ENCODE assay signal across 1 cellular context in genomic region chr16:69396187-69397061, GRCh38.
TF ChIP-seq lines count a peak whose summit lies in the region.

No MANE protein-coding gene starts in this region.

TF ChIP-seq in GM12878, 131 proteins besides CTCF, POLR2A, EP300 and RAD21 (continued from another document and continues in another):
- TF ChIP-seq, protein P1, sequence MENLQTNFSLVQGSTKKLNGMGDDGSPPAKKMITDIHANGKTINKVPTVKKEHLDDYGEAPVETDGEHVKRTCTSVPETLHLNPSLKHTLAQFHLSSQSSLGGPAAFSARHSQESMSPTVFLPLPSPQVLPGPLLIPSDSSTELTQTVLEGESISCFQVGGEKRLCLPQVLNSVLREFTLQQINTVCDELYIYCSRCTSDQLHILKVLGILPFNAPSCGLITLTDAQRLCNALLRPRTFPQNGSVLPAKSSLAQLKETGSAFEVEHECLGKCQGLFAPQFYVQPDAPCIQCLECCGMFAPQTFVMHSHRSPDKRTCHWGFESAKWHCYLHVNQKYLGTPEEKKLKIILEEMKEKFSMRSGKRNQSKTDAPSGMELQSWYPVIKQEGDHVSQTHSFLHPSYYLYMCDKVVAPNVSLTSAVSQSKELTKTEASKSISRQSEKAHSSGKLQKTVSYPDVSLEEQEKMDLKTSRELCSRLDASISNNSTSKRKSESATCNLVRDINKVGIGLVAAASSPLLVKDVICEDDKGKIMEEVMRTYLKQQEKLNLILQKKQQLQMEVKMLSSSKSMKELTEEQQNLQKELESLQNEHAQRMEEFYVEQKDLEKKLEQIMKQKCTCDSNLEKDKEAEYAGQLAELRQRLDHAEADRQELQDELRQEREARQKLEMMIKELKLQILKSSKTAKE (IDR thresholded peaks at IDR 0.05; ENCODE audit: low read depth, poor library complexity, severe bottlenecking): peak; percentile 38
- TF ChIP-seq, protein P2, sequence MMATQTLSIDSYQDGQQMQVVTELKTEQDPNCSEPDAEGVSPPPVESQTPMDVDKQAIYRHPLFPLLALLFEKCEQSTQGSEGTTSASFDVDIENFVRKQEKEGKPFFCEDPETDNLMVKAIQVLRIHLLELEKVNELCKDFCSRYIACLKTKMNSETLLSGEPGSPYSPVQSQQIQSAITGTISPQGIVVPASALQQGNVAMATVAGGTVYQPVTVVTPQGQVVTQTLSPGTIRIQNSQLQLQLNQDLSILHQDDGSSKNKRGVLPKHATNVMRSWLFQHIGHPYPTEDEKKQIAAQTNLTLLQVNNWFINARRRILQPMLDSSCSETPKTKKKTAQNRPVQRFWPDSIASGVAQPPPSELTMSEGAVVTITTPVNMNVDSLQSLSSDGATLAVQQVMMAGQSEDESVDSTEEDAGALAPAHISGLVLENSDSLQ (IDR thresholded peaks at IDR 0.05): no peak
- TF ChIP-seq HDAC2 (IDR thresholded peaks at IDR 0.05): no peak
- no peak for TF ChIP-seq ZNF274 (IDR thresholded peaks at IDR 0.05; ENCODE audit: insufficient read depth, insufficient read length)
- TF ChIP-seq IKZF1 (conservative IDR thresholded peaks at IDR 0.05): peak; percentile 70
- TF ChIP-seq RBBP5 (conservative IDR thresholded peaks at IDR 0.05): no peak
- TF ChIP-seq EZH2 (IDR thresholded peaks at IDR 0.05; ENCODE audit: borderline replicate concordance, control insufficient read depth, low read depth, low read length): no peak
- no peak for TF ChIP-seq MEF2A (IDR thresholded peaks at IDR 0.05; ENCODE audit: insufficient read depth, low read depth, low read length)
- TF ChIP-seq ASH2L (IDR thresholded peaks at IDR 0.05; ENCODE audit: borderline replicate concordance, low read depth): no peak
- TF ChIP-seq FOXM1 (IDR thresholded peaks at IDR 0.05; ENCODE audit: low read depth, low read length): no peak
- TF ChIP-seq CHD1 (IDR thresholded peaks at IDR 0.05; ENCODE audit: low read depth, low read length): no peak
- TF ChIP-seq, protein P3, sequence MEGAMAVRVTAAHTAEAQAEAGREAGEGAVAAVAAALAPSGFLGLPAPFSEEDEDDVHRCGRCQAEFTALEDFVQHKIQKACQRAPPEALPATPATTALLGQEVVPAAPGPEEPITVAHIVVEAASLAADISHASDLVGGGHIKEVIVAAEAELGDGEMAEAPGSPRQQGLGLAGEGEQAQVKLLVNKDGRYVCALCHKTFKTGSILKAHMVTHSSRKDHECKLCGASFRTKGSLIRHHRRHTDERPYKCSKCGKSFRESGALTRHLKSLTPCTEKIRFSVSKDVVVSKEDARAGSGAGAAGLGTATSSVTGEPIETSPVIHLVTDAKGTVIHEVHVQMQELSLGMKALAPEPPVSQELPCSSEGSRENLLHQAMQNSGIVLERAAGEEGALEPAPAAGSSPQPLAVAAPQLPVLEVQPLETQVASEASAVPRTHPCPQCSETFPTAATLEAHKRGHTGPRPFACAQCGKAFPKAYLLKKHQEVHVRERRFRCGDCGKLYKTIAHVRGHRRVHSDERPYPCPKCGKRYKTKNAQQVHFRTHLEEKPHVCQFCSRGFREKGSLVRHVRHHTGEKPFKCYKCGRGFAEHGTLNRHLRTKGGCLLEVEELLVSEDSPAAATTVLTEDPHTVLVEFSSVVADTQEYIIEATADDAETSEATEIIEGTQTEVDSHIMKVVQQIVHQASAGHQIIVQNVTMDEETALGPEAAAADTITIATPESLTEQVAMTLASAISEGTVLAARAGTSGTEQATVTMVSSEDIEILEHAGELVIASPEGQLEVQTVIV (IDR thresholded peaks at IDR 0.05; ENCODE audit: borderline replicate concordance, partially characterized antibody): no peak
- TF ChIP-seq SUZ12 (IDR thresholded peaks at IDR 0.05; ENCODE audit: unreplicated experiment): no peak
- TF ChIP-seq WRNIP1 (IDR thresholded peaks at IDR 0.05; ENCODE audit: borderline replicate concordance, low read depth, low read length): no peak
- TF ChIP-seq, protein P4, sequence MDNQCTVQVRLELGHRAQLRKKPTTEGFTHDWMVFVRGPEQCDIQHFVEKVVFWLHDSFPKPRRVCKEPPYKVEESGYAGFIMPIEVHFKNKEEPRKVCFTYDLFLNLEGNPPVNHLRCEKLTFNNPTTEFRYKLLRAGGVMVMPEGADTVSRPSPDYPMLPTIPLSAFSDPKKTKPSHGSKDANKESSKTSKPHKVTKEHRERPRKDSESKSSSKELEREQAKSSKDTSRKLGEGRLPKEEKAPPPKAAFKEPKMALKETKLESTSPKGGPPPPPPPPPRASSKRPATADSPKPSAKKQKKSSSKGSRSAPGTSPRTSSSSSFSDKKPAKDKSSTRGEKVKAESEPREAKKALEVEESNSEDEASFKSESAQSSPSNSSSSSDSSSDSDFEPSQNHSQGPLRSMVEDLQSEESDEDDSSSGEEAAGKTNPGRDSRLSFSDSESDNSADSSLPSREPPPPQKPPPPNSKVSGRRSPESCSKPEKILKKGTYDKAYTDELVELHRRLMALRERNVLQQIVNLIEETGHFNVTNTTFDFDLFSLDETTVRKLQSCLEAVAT (IDR thresholded peaks at IDR 0.05): no peak
- no peak for TF ChIP-seq ZNF207 (IDR thresholded peaks at IDR 0.05; ENCODE audit: borderline replicate concordance)
- TF ChIP-seq BRCA1 (IDR thresholded peaks at IDR 0.05; ENCODE audit: low read depth, low read length): no peak
- no peak for TF ChIP-seq POLR2AphosphoS2 (IDR thresholded peaks at IDR 0.05; ENCODE audit: low read depth, low read length)
- TF ChIP-seq BACH1 (IDR thresholded peaks at IDR 0.05; ENCODE audit: borderline replicate concordance): no peak
- TF ChIP-seq RCOR1 (conservative IDR thresholded peaks at IDR 0.05; ENCODE audit: low read depth, low read length): no peak
- TF ChIP-seq ZBTB40 (IDR thresholded peaks at IDR 0.05; ENCODE audit: borderline replicate concordance): peak; percentile 26; the same call in 1 of the 2 replicates
- no peak for TF ChIP-seq SMAD1 (IDR thresholded peaks at IDR 0.05; ENCODE audit: low read depth, partially characterized antibody)
- TF ChIP-seq CHD4 (IDR thresholded peaks at IDR 0.05): no peak
- TF ChIP-seq IKZF2 (IDR thresholded peaks at IDR 0.05): peak; percentile 62 to 65; a peak in 3 of 4 replicates
- TF ChIP-seq, protein P5, sequence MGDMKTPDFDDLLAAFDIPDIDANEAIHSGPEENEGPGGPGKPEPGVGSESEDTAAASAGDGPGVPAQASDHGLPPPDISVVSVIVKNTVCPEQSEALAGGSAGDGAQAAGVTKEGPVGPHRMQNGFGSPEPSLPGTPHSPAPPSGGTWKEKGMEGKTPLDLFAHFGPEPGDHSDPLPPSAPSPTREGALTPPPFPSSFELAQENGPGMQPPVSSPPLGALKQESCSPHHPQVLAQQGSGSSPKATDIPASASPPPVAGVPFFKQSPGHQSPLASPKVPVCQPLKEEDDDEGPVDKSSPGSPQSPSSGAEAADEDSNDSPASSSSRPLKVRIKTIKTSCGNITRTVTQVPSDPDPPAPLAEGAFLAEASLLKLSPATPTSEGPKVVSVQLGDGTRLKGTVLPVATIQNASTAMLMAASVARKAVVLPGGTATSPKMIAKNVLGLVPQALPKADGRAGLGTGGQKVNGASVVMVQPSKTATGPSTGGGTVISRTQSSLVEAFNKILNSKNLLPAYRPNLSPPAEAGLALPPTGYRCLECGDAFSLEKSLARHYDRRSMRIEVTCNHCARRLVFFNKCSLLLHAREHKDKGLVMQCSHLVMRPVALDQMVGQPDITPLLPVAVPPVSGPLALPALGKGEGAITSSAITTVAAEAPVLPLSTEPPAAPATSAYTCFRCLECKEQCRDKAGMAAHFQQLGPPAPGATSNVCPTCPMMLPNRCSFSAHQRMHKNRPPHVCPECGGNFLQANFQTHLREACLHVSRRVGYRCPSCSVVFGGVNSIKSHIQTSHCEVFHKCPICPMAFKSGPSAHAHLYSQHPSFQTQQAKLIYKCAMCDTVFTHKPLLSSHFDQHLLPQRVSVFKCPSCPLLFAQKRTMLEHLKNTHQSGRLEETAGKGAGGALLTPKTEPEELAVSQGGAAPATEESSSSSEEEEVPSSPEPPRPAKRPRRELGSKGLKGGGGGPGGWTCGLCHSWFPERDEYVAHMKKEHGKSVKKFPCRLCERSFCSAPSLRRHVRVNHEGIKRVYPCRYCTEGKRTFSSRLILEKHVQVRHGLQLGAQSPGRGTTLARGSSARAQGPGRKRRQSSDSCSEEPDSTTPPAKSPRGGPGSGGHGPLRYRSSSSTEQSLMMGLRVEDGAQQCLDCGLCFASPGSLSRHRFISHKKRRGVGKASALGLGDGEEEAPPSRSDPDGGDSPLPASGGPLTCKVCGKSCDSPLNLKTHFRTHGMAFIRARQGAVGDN (IDR thresholded peaks at IDR 0.05): no peak
- TF ChIP-seq, protein P6, sequence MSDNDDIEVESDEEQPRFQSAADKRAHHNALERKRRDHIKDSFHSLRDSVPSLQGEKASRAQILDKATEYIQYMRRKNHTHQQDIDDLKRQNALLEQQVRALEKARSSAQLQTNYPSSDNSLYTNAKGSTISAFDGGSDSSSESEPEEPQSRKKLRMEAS (IDR thresholded peaks at IDR 0.05; ENCODE audit: low read depth, low read length): no peak
- TF ChIP-seq, protein P7, sequence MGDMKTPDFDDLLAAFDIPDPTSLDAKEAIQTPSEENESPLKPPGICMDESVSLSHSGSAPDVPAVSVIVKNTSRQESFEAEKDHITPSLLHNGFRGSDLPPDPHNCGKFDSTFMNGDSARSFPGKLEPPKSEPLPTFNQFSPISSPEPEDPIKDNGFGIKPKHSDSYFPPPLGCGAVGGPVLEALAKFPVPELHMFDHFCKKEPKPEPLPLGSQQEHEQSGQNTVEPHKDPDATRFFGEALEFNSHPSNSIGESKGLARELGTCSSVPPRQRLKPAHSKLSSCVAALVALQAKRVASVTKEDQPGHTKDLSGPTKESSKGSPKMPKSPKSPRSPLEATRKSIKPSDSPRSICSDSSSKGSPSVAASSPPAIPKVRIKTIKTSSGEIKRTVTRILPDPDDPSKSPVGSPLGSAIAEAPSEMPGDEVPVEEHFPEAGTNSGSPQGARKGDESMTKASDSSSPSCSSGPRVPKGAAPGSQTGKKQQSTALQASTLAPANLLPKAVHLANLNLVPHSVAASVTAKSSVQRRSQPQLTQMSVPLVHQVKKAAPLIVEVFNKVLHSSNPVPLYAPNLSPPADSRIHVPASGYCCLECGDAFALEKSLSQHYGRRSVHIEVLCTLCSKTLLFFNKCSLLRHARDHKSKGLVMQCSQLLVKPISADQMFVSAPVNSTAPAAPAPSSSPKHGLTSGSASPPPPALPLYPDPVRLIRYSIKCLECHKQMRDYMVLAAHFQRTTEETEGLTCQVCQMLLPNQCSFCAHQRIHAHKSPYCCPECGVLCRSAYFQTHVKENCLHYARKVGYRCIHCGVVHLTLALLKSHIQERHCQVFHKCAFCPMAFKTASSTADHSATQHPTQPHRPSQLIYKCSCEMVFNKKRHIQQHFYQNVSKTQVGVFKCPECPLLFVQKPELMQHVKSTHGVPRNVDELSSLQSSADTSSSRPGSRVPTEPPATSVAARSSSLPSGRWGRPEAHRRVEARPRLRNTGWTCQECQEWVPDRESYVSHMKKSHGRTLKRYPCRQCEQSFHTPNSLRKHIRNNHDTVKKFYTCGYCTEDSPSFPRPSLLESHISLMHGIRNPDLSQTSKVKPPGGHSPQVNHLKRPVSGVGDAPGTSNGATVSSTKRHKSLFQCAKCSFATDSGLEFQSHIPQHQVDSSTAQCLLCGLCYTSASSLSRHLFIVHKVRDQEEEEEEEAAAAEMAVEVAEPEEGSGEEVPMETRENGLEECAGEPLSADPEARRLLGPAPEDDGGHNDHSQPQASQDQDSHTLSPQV (IDR thresholded peaks at IDR 0.05): no peak
- no peak for TF ChIP-seq STAT1 (conservative IDR thresholded peaks at IDR 0.05)
- no peak for TF ChIP-seq TBL1XR1 (IDR thresholded peaks at IDR 0.05; ENCODE audit: low read depth, low read length)
- peak; percentile 52; the same call in 1 of the 2 replicates for TF ChIP-seq RELB (IDR thresholded peaks at IDR 0.05; ENCODE audit: low read depth)
- TF ChIP-seq RELA (IDR thresholded peaks at IDR 0.05; ENCODE audit: borderline replicate concordance, partially characterized antibody): no peak
- no peak for TF ChIP-seq MEF2B (IDR thresholded peaks at IDR 0.05; ENCODE audit: partially characterized antibody, poor library complexity, severe bottlenecking)
- TF ChIP-seq NR2C2 (IDR thresholded peaks at IDR 0.05; ENCODE audit: borderline replicate concordance, control insufficient read depth, insufficient read length, low read depth): no peak
- TF ChIP-seq FOXK2 (IDR thresholded peaks at IDR 0.05): no peak
- TF ChIP-seq NR2F1 (conservative IDR thresholded peaks at IDR 0.05): no peak
- peak; percentile 69 for TF ChIP-seq NBN (IDR thresholded peaks at IDR 0.05)
